17 cellular contexts compared by ENCODE assay signal in the genomic region with DNA sequence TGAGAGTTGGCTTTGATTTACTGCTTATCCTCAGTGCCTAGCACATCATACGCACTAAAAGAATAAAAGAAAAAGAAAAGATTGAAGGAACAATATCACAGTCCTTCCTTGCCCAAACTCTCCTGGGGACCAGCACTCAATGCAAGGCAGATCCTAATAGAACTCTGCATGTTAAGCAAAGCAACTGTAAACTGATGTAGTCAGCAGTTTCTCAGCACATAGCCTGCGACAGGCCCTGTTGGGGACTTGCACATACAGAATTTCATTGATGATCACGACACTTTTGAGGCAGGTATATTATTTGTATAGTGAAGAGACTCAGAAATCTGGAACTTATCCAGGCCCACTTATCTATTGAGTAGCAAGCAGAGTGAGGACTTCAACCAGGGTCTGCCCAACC. TPM values are rescaled to one million over a fixed set of nuclear protein-coding genes. Genes with fewer than 3 reads are reported as not detected.
A peak's percentile ranks its signal among the peaks of the same experiment; 100 is the strongest.
DNase-seq lines count a peak whose midpoint lies in the region; ATAC-seq and TF ChIP-seq lines count a peak whose summit lies in the region.
"Had no signal": no experiment of that assay in that cellular context is flagged by ENCODE, and none has a peak within 500 bp of the region (broad histone marks: within the 10 kb centered on the region; RNA-seq: fewer than 3 reads in every experiment).

No MANE protein-coding gene starts in this region.

- no peaks in the 10 kb centered on the region for H3K9me3 Mint-ChIP-seq in activated CD8-positive, alpha-beta T cell treated with anti-CD3 and anti-CD28 coated beads, Interleukin-2, amount 10 ng/mL, durations not matched to agents 7 days and 5 days (ENCODE audit: insufficient read depth)
- H3K9me3 Mint-ChIP-seq in activated CD8-positive, alpha-beta T cell treated with anti-CD3 and anti-CD28 coated beads for 36 hours: no peaks in the 10 kb centered on the region
- no peaks in the 10 kb centered on the region for H3K9me3 Mint-ChIP-seq in central memory CD8-positive, alpha-beta T cell
- H3K9me3 Mint-ChIP-seq in stimulated activated effector memory CD8-positive, alpha-beta T cell treated with anti-CD3 and anti-CD28 coated beads, Interleukin-12 subunit alpha, Interleukin-12 subunit beta, amount 100 ng/mL, for 72 hours: no peaks in the 10 kb centered on the region
- H3K9me3 Mint-ChIP-seq: activated naive CD4-positive, alpha-beta T cell treated with anti-CD3 and anti-CD28 coated beads, Interleukin-2, amount 10 ng/mL, durations not matched to agents 7 days and 5 days; CD4-positive, CD25-positive, alpha-beta regulatory T cell; nephron had no signal

- POLR2A ChIA-PET in activated CD8-positive, alpha-beta T cell treated with anti-CD3 and anti-CD28 coated beads, Interleukin-2, amount 10 ng/mL, durations not matched to agents 7 days and 5 days (lab: Charles Lee): no interaction called here
- POLR2A ChIA-PET in activated CD8-positive, alpha-beta T cell treated with anti-CD3 and anti-CD28 coated beads for 36 hours (lab: Charles Lee): interaction anchor here (0.5 kb wide), 1 partner anchor 431 kb away, joined by 3 read pairs; no protein-coding TSS in a partner anchor

- peak overlapping the region; percentile 16 for H3K27ac Mint-ChIP-seq in activated CD8-positive, alpha-beta T cell treated with anti-CD3 and anti-CD28 coated beads, Interleukin-2, amount 10 ng/mL, durations not matched to agents 7 days and 5 days
- no peak overlapping the region for H3K27ac Mint-ChIP-seq in activated CD8-positive, alpha-beta T cell treated with anti-CD3 and anti-CD28 coated beads for 36 hours
- H3K27ac Mint-ChIP-seq in central memory CD8-positive, alpha-beta T cell (ENCODE audit: low read depth): peak overlapping the region; percentile 17
- H3K27ac Mint-ChIP-seq in stimulated activated effector memory CD8-positive, alpha-beta T cell treated with anti-CD3 and anti-CD28 coated beads, Interleukin-12 subunit alpha, Interleukin-12 subunit beta, amount 100 ng/mL, for 72 hours: peak overlapping the region; percentile 40
- H3K27ac Mint-ChIP-seq: nephron had no signal

- ATAC-seq in activated CD8-positive, alpha-beta T cell treated with anti-CD3 and anti-CD28 coated beads, Interleukin-2, amount 10 ng/mL, durations not matched to agents 7 days and 5 days: no peak
- no peak for ATAC-seq in activated CD8-positive, alpha-beta T cell treated with anti-CD3 and anti-CD28 coated beads for 36 hours
- no peak for ATAC-seq in central memory CD8-positive, alpha-beta T cell (replicated peaks; ENCODE audit: extremely low read depth, poor library complexity, severe bottlenecking)
- no peak for ATAC-seq in stimulated activated effector memory CD8-positive, alpha-beta T cell treated with anti-CD3 and anti-CD28 coated beads, Interleukin-12 subunit alpha, Interleukin-12 subunit beta, amount 100 ng/mL, for 72 hours
- ATAC-seq in stimulated activated naive CD8-positive, alpha-beta T cell treated with anti-CD3 and anti-CD28 coated beads, Interleukin-15, Interleukin-2, amounts not matched to agents 100 U/mL and 50 U/mL, for 24 hours: no peak
- no peak for ATAC-seq in HG03442 (IDR thresholded peaks at IDR 0.05; ENCODE audit: unreplicated experiment)
- ATAC-seq: GM12878 had no signal

- H3K27me3 Mint-ChIP-seq in activated CD8-positive, alpha-beta T cell treated with anti-CD3 and anti-CD28 coated beads, Interleukin-2, amount 10 ng/mL, durations not matched to agents 7 days and 5 days (ENCODE audit: low read depth): no peaks in the 10 kb centered on the region
- H3K27me3 Mint-ChIP-seq in activated CD8-positive, alpha-beta T cell treated with anti-CD3 and anti-CD28 coated beads for 36 hours: no peaks in the 10 kb centered on the region
- no peaks in the 10 kb centered on the region for H3K27me3 Mint-ChIP-seq in central memory CD8-positive, alpha-beta T cell
- H3K27me3 Mint-ChIP-seq: activated naive CD4-positive, alpha-beta T cell treated with anti-CD3 and anti-CD28 coated beads, Interleukin-2, amount 10 ng/mL, durations not matched to agents 7 days and 5 days; CD4-positive, CD25-positive, alpha-beta regulatory T cell had no signal

- no peak overlapping the region for H3K4me3 Mint-ChIP-seq in activated CD8-positive, alpha-beta T cell treated with anti-CD3 and anti-CD28 coated beads, Interleukin-2, amount 10 ng/mL, durations not matched to agents 7 days and 5 days
- H3K4me3 Mint-ChIP-seq in activated CD8-positive, alpha-beta T cell treated with anti-CD3 and anti-CD28 coated beads for 36 hours: no peak overlapping the region
- no peak overlapping the region for H3K4me3 Mint-ChIP-seq in central memory CD8-positive, alpha-beta T cell
- no peak overlapping the region for H3K4me3 Mint-ChIP-seq in stimulated activated effector memory CD8-positive, alpha-beta T cell treated with anti-CD3 and anti-CD28 coated beads, Interleukin-12 subunit alpha, Interleukin-12 subunit beta, amount 100 ng/mL, for 72 hours
- H3K4me3 Mint-ChIP-seq: activated naive CD4-positive, alpha-beta T cell treated with anti-CD3 and anti-CD28 coated beads, Interleukin-2, amount 10 ng/mL, durations not matched to agents 7 days and 5 days; nephron had no signal

- no peak for DNase-seq in activated CD8-positive, alpha-beta T cell treated with anti-CD3 and anti-CD28 coated beads, Interleukin-2, amount 10 ng/mL, durations not matched to agents 7 days and 5 days
- no peak for DNase-seq in activated CD8-positive, alpha-beta T cell treated with anti-CD3 and anti-CD28 coated beads for 36 hours
- DNase-seq in NCI-H187 treated with DMSO at 0.1 percent for 48 hours (lab: John Stamatoyannopoulos, UW) (peak; percentile 46), GF-D8 (lab: John Stamatoyannopoulos, UW) (no peak)
- DNase-seq in central memory CD8-positive, alpha-beta T cell (ENCODE audit: low spot score in 2 of 2): no peak
- DNase-seq in stimulated activated effector memory CD8-positive, alpha-beta T cell treated with anti-CD3 and anti-CD28 coated beads, Interleukin-12 subunit alpha, Interleukin-12 subunit beta, amount 100 ng/mL, for 72 hours (ENCODE audit: low spot score in 2 of 2): no peak
- no peak for DNase-seq in stimulated activated naive CD8-positive, alpha-beta T cell treated with anti-CD3 and anti-CD28 coated beads, Interleukin-15, Interleukin-2, amounts not matched to agents 100 U/mL and 50 U/mL, for 24 hours
- DNase-seq: activated naive CD4-positive, alpha-beta T cell treated with anti-CD3 and anti-CD28 coated beads, Interleukin-2, amount 10 ng/mL, durations not matched to agents 7 days and 5 days; CD4-positive, CD25-positive, alpha-beta regulatory T cell; NCI-H526 treated with DMSO at 0.1 percent for 48 hours had no signal

- H3K36me3 Mint-ChIP-seq in activated CD8-positive, alpha-beta T cell treated with anti-CD3 and anti-CD28 coated beads, Interleukin-2, amount 10 ng/mL, durations not matched to agents 7 days and 5 days (ENCODE audit: low read depth): peaks cover 50% of the 10 kb centered on the region
- no peaks in the 10 kb centered on the region for H3K36me3 Mint-ChIP-seq in activated CD8-positive, alpha-beta T cell treated with anti-CD3 and anti-CD28 coated beads for 36 hours (ENCODE audit: low read depth)
- peaks cover 11% of the 10 kb centered on the region for H3K36me3 Mint-ChIP-seq in central memory CD8-positive, alpha-beta T cell (ENCODE audit: insufficient read depth)
- peaks cover 73% of the 10 kb centered on the region for H3K36me3 Mint-ChIP-seq in stimulated activated effector memory CD8-positive, alpha-beta T cell treated with anti-CD3 and anti-CD28 coated beads, Interleukin-12 subunit alpha, Interleukin-12 subunit beta, amount 100 ng/mL, for 72 hours

- intact Hi-C loops in activated CD8-positive, alpha-beta T cell treated with anti-CD3 and anti-CD28 coated beads for 36 hours (cut with micrococcal nuclease): loop anchor here (10.0 kb wide), 1 partner anchor 151 kb away; no protein-coding TSS in a partner anchor

- CTCF ChIA-PET in activated CD8-positive, alpha-beta T cell treated with anti-CD3 and anti-CD28 coated beads, Interleukin-2, amount 10 ng/mL, durations not matched to agents 7 days and 5 days (lab: Charles Lee): interaction anchor here (1.0 to 1.8 kb wide), 4 partner anchors 9 to 127 kb away, joined by 3 to 6 read pairs (median 4); no protein-coding TSS in a partner anchor
- CTCF ChIA-PET in activated CD8-positive, alpha-beta T cell treated with anti-CD3 and anti-CD28 coated beads for 36 hours (lab: Charles Lee): interaction anchor here (1.1 to 5.9 kb wide), 4 partner anchors 11 to 268 kb away, joined by 3 to 38 read pairs (median 5); no protein-coding TSS in a partner anchor

- TF ChIP-seq CTCF in activated CD8-positive, alpha-beta T cell treated with anti-CD3 and anti-CD28 coated beads for 36 hours (IDR thresholded peaks at IDR 0.05): no peak

- peaks cover 36% of the 10 kb centered on the region for H3K4me1 Mint-ChIP-seq in activated CD8-positive, alpha-beta T cell treated with anti-CD3 and anti-CD28 coated beads, Interleukin-2, amount 10 ng/mL, durations not matched to agents 7 days and 5 days (ENCODE audit: low read depth)
- no peaks in the 10 kb centered on the region for H3K4me1 Mint-ChIP-seq in activated CD8-positive, alpha-beta T cell treated with anti-CD3 and anti-CD28 coated beads for 36 hours (ENCODE audit: low read depth)
- H3K4me1 Mint-ChIP-seq in central memory CD8-positive, alpha-beta T cell: no peaks in the 10 kb centered on the region
- H3K4me1 Mint-ChIP-seq in stimulated activated effector memory CD8-positive, alpha-beta T cell treated with anti-CD3 and anti-CD28 coated beads, Interleukin-12 subunit alpha, Interleukin-12 subunit beta, amount 100 ng/mL, for 72 hours: peaks cover 19% of the 10 kb centered on the region

RNA-seq across cellular contexts. Expression of gene NIPAL4, which starts 15.4 kb away (rescaled TPM):
- total RNA-seq in activated CD8-positive, alpha-beta T cell treated with anti-CD3 and anti-CD28 coated beads, Interleukin-2, amount 10 ng/mL, durations not matched to agents 7 days and 5 days: not detected
- under 1 TPM; 0.29 to 0.72 TPM for total RNA-seq in activated CD8-positive, alpha-beta T cell treated with anti-CD3 and anti-CD28 coated beads for 36 hours
- total RNA-seq: ascending aorta, H4, HT1080, mesenteric fat pad had no signal
